8 cellular contexts compared by ENCODE assay signal in genomic region chr13:25114220-25114619, GRCh38. TPM values are rescaled to one million over a fixed set of nuclear protein-coding genes. Genes with fewer than 3 reads are reported as not detected.
A peak's percentile ranks its signal among the peaks of the same experiment; 100 is the strongest.
DNase-seq lines count a peak whose midpoint lies in the region; ATAC-seq and TF ChIP-seq lines count a peak whose summit lies in the region.

No MANE protein-coding gene starts in this region.

- no peak overlapping the region for H2AK5ac ChIP-seq in IMR-90 (ENCODE audit: low read depth, low read length)

- H2BK5ac ChIP-seq in IMR-90 (ENCODE audit: low read depth, low read length, poor library complexity, severe bottlenecking), result no peak overlapping the region

- H3K27ac ChIP-seq in IMR-90 (ENCODE audit: insufficient read depth, low read length), result no peak overlapping the region
- H3K27ac ChIP-seq in OCI-LY7 (ENCODE audit: low read depth, low read length, poor library complexity, severe bottlenecking), result no peak overlapping the region
- H3K27ac ChIP-seq in suprapubic skin, result no peak overlapping the region

- no peak for TF ChIP-seq EP300 in suprapubic skin (IDR thresholded peaks at IDR 0.05)

- dilution Hi-C loops in IMR-90 (cut with HindIII; ENCODE audit: low sequenced_read_pairs, unreplicated experiment), result no loop called here

- WGBS in IMR-90 (ENCODE audit: extremely low coverage in 2 of 2, insufficient read length in 1 of 2), 2 experiments, result 0% methylated on average over 1 of the region's 3 CpGs; no CpG with 5 or more reads in 1 of the 2 experiments
- WGBS in suprapubic skin, result 22% methylated on average over 3 of the region's 3 CpGs

- H3K79me1 ChIP-seq in IMR-90 (ENCODE audit: low read depth in 1 of 2, low read length in 2 of 2), result no peaks in the 10 kb centered on the region

- H3K9me3 Mint-ChIP-seq in nephron, result no peaks in the 10 kb centered on the region

- ATAC-seq in GM19372 (IDR thresholded peaks at IDR 0.05; ENCODE audit: low read depth, unreplicated experiment) (peak; percentile 77), IMR-90 (ENCODE audit: low read depth) (peak; percentile 98)

- H3K4me3 ChIP-seq in IMR-90 (ENCODE audit: insufficient read depth, low read depth, low read length) (no peak overlapping the region), OCI-LY7 (ENCODE audit: low read depth, low read length, poor library complexity, severe bottlenecking) (no peak overlapping the region), suprapubic skin (no peak overlapping the region)

- H4K5ac ChIP-seq in IMR-90 (ENCODE audit: low read depth, low read length), result no peak overlapping the region

- H3K14ac ChIP-seq in IMR-90 (replicated peaks; ENCODE audit: low read depth, low read length), result no peak overlapping the region

- no peak overlapping the region for H2BK20ac ChIP-seq in IMR-90 (ENCODE audit: low read depth, low read length)

- peak; percentile 82 for TF ChIP-seq CTCF in IMR-90 (conservative IDR thresholded peaks at IDR 0.05; ENCODE audit: low read depth, low read length)
- peak; percentile 94 for TF ChIP-seq CTCF in OCI-LY7 (conservative IDR thresholded peaks at IDR 0.05; ENCODE audit: low read length)
- peak; percentile 88 to 91 (median 89) for TF ChIP-seq CTCF in nephron (IDR thresholded peaks at IDR 0.05; ENCODE audit: unreplicated experiment in 3 of 3)
- TF ChIP-seq CTCF in suprapubic skin (IDR thresholded peaks at IDR 0.05), result peak; percentile 42 to 85

- no peak overlapping the region for H4K8ac ChIP-seq in IMR-90 (ENCODE audit: low read depth in 2 of 2, low read length in 2 of 2)

- no peak overlapping the region for H3K4me3 Mint-ChIP-seq in nephron

- CTCF ChIA-PET in IMR-90 (lab: Yijun Ruan, JAX) (interaction anchor here (0.6 to 2.6 kb wide), 8 partner anchors 9 to 516 kb away, joined by 3 to 14 read pairs (median 3); no protein-coding TSS in a partner anchor), OCI-LY7 (lab: Charles Lee; ENCODE audit: unreplicated experiment) (no interaction called here)

- BruUV-seq in IMR-90 (replicated peaks; lab: Mats Ljungman, UMichigan) (no TSS peak), OCI-LY7 (replicated peaks; lab: Mats Ljungman, UMichigan) (no TSS peak)

- H3K4me2 ChIP-seq in IMR-90 (ENCODE audit: low read depth, low read length) (no peak overlapping the region), OCI-LY7 (ENCODE audit: low read length) (peak overlapping the region; percentile 4; the same call in 1 of the 2 replicates)

- H3K9me3 ChIP-seq in IMR-90 (ENCODE audit: control insufficient read depth, insufficient read depth, low read length) (no peaks in the 10 kb centered on the region), OCI-LY7 (ENCODE audit: low read length) (no peaks in the 10 kb centered on the region), suprapubic skin (no peaks in the 10 kb centered on the region)

- peaks cover 23% of the 10 kb centered on the region for H3K27me3 Mint-ChIP-seq in nephron (ENCODE audit: low read depth)

- no peak overlapping the region for H3K27ac Mint-ChIP-seq in nephron

- TF ChIP-seq RAD21 in IMR-90 (IDR thresholded peaks at IDR 0.05; ENCODE audit: low read length), result peak; percentile 70

- H4K91ac ChIP-seq in IMR-90 (ENCODE audit: insufficient read depth, low read depth, low read length), result no peak overlapping the region

- TF ChIP-seq POLR2A in IMR-90 (IDR thresholded peaks at IDR 0.05; ENCODE audit: low read depth, low read length) (no peak), suprapubic skin (IDR thresholded peaks at IDR 0.05) (no peak)

- no peak overlapping the region for H3K18ac ChIP-seq in IMR-90 (ENCODE audit: low read depth, low read length)

- no peak overlapping the region for H3K23ac ChIP-seq in IMR-90 (ENCODE audit: low read depth, low read length)

- no peaks in the 10 kb centered on the region for H3K36me3 ChIP-seq in IMR-90 (ENCODE audit: control insufficient read depth, insufficient read depth, low read length)
- H3K36me3 ChIP-seq in OCI-LY7 (ENCODE audit: insufficient read depth, low read length), result no peaks in the 10 kb centered on the region
- no peaks in the 10 kb centered on the region for H3K36me3 ChIP-seq in suprapubic skin

- H4K20me1 ChIP-seq in IMR-90 (ENCODE audit: insufficient read depth, low read length), result no peaks in the 10 kb centered on the region
- H4K20me1 ChIP-seq in OCI-LY7 (ENCODE audit: insufficient read depth, low read length), result no peaks in the 10 kb centered on the region; the same call in 1 of the 2 replicates

- H2AFZ ChIP-seq in IMR-90 (replicated peaks; ENCODE audit: low read length, poor library complexity) (no peak overlapping the region), OCI-LY7 (ENCODE audit: low read length) (peak overlapping the region; percentile 60)

- H3K9me1 ChIP-seq in IMR-90 (ENCODE audit: insufficient read depth, low read length), result no peaks in the 10 kb centered on the region

- H2BK120ac ChIP-seq in IMR-90 (ENCODE audit: low read depth, low read length), result no peak overlapping the region

- no peaks in the 10 kb centered on the region for H3K36me3 Mint-ChIP-seq in nephron (ENCODE audit: low read depth)

- no peaks in the 10 kb centered on the region for H3K4me1 ChIP-seq in IMR-90 (ENCODE audit: control insufficient read depth, insufficient read depth, low read length)
- peaks cover 27% of the 10 kb centered on the region for H3K4me1 ChIP-seq in OCI-LY7 (ENCODE audit: insufficient read depth, low read length, poor library complexity, severe bottlenecking)
- no peaks in the 10 kb centered on the region for H3K4me1 ChIP-seq in suprapubic skin

- POLR2A ChIA-PET in IMR-90 (lab: Charles Lee; ENCODE audit: unreplicated experiment), result no interaction called here
- POLR2A ChIA-PET in OCI-LY7 (lab: Charles Lee), result no interaction called here

- no peaks in the 10 kb centered on the region for H3K79me2 ChIP-seq in OCI-LY7 (ENCODE audit: insufficient read depth, low read depth, low read length)

- peaks cover 6% of the 10 kb centered on the region for H3K4me1 Mint-ChIP-seq in nephron

- DNase-seq in CD1c-positive myeloid dendritic cell (ENCODE audit: extremely low spot score) (peak; percentile 54), IMR-90 (peak; percentile 69), OCI-LY7 (ENCODE audit: low spot score) (peak; percentile 79), fibroblast of gingiva (ENCODE audit: low read depth) (peak; percentile 52), suprapubic skin (ENCODE audit: low spot score in 2 of 2) (no peak)
- peak; percentile 52 for DNase-seq in activated T-cell treated with anti-CD3 and anti-CD28 coated beads, Interleukin-2, amount 50 U/mL, for 1 hour

- H3K56ac ChIP-seq in IMR-90 (ENCODE audit: extremely low read depth, insufficient read depth, low read length), result no peak overlapping the region

- no peak overlapping the region for H2BK15ac ChIP-seq in IMR-90 (ENCODE audit: low read depth, low read length)

- in situ Hi-C loops in IMR-90 (cut with MboI; ENCODE audit: low sequenced_read_pairs), result no loop called here

- no peak overlapping the region for H2AK9ac ChIP-seq in IMR-90 (replicated peaks; ENCODE audit: low read depth, low read length, poor library complexity)

- intact Hi-C loops in IMR-90 (cut with micrococcal nuclease) (loop anchor here (1.0 kb wide), 2 partner anchors 29 to 109 kb away; no protein-coding TSS in a partner anchor), OCI-LY7 (cut with micrococcal nuclease; ENCODE audit: unreplicated experiment) (loop anchor here (1.0 to 2.0 kb wide), 2 partner anchors 29 to 109 kb away; no protein-coding TSS in a partner anchor)

- no peak overlapping the region for H3K4ac ChIP-seq in IMR-90 (ENCODE audit: low read depth, low read length)

- no peak overlapping the region for H3K9ac ChIP-seq in IMR-90 (ENCODE audit: low read depth, low read length)

- H3K9me2 ChIP-seq in OCI-LY7 (ENCODE audit: insufficient read depth, low read length), result no peaks in the 10 kb centered on the region

- H3K27me3 ChIP-seq in IMR-90 (ENCODE audit: control insufficient read depth, insufficient read depth, low read length), result peaks cover 2% of the 10 kb centered on the region
- peaks cover 12% of the 10 kb centered on the region for H3K27me3 ChIP-seq in suprapubic skin

TF ChIP-seq in IMR-90, 13 proteins besides CTCF, POLR2A, EP300 and RAD21:
- TF ChIP-seq BHLHE40 (IDR thresholded peaks at IDR 0.05; ENCODE audit: low read depth, low read length) (no peak), RFX5 (IDR thresholded peaks at IDR 0.05; ENCODE audit: low read depth, low read length) (no peak), CEBPB (IDR thresholded peaks at IDR 0.05; ENCODE audit: low read depth, low read length) (no peak), SMC3 (IDR thresholded peaks at IDR 0.05; ENCODE audit: low read depth, low read length) (peak; percentile 51; the same call in 1 of the 2 replicates), CHD1 (IDR thresholded peaks at IDR 0.05; ENCODE audit: low read depth, low read length) (no peak), RCOR1 (IDR thresholded peaks at IDR 0.05; ENCODE audit: insufficient replicate concordance, low read length) (no peak)

RNA-seq across cellular contexts. Expression of gene PABPC3, which starts 18.3 kb away (rescaled TPM):
- under 0.01 and 0.18 TPM in 2 replicates for total RNA-seq in IMR-90 (2012; rRNA removed)
- 0.10 and 0.15 TPM in 2 replicates for polyA plus RNA-seq in IMR-90 (2012; rRNA removed)
- polyA plus RNA-seq in IMR-90 (2012; cell fraction: cytosol; rRNA removed), result 0.04 and 0.07 TPM in 2 replicates
- polyA plus RNA-seq in IMR-90 (2012; cell fraction: nucleus; rRNA removed; ENCODE audit: low replicate concordance), result 0.18 TPM in 1 of 2 replicates, not detected in the other
- total RNA-seq in OCI-LY7 (2014; rRNA removed; shearing (Covaris generic)), result 0.13 TPM in 1 of 2 replicates, not detected in the other
- 0.39 and 0.49 TPM in 2 replicates for total RNA-seq in OCI-LY7 (2022)
- total RNA-seq in suprapubic skin, result under 1 TPM in 3 of 4 donors, not detected in 1; 0.15 to 0.51 (median 0.29) TPM

RNA-seq across cellular contexts. Expression of gene AMER2, which starts 57.9 kb away (rescaled TPM):
- total RNA-seq in IMR-90 (2012; rRNA removed), result not detected in 2 replicates
- not detected in 2 replicates for polyA plus RNA-seq in IMR-90 (2012; rRNA removed)
- polyA plus RNA-seq in IMR-90 (2012; cell fraction: cytosol; rRNA removed), result not detected in 2 replicates
- not detected in 2 replicates for polyA plus RNA-seq in IMR-90 (2012; cell fraction: nucleus; rRNA removed; ENCODE audit: low replicate concordance)
- not detected in 2 replicates for total RNA-seq in OCI-LY7 (2014; rRNA removed; shearing (Covaris generic))
- total RNA-seq in OCI-LY7 (2022), result not detected in 2 replicates
- total RNA-seq in suprapubic skin, result under 1 TPM in 3 of 4 donors, not detected in 1; 0.05 to 0.32 (median 0.13) TPM

Comparison
In these comparisons a context has a peak if more than half of its experiments do, and no peak if none do; other contexts are left out.
1. DNase-seq: peak in CD1c-positive myeloid dendritic cell (single experiment), IMR-90 (single experiment), OCI-LY7 (single experiment), activated T-cell treated with anti-CD3 and anti-CD28 coated beads, Interleukin-2, amount 50 U/mL, for 1 hour (single experiment) and fibroblast of gingiva (single experiment); none in suprapubic skin (0 of 2).
2. Peak in every context shown above with its lines, with median percentiles within 50 percentile points of each other: CTCF ChIP-seq.